In the genomic region with DNA sequence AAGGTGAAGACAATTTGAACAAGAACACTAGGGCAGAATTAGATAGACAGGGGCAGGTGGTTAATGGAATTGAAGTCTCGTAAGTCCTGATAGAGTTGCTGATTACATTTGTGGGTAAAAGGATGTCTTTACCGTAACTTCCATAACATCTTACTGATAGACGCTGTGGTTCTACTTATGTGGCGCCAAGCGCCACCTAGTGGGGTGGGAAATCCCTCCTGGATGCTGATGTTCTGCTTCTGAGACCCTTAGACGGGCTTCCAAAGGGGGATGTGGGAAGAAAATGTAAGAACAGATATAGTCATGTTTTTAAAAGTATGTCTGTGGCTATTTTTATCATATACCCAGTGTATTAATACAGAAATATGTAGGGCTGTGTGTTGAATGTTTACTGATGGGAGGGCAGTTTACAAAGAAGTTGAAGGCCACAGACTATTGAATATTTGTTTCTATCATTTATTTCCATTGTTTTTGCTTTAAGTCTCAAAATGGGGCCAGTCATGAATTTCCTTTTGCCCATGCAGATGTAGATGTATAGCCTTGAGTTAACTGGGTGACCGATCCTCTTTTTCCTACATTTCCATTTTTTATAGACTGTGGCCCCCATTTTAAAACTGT, we compare ENCODE assay signal across 2 cellular contexts.
A peak's percentile ranks its signal among the peaks of the same experiment; 100 is the strongest.
TF ChIP-seq lines count a peak whose summit lies in the region.

No MANE protein-coding gene starts in this region.

TF ChIP-seq in GM23338, 12 proteins besides CTCF, POLR2A, EP300 and RAD21 (continued from another document):
- TF ChIP-seq, protein P1, sequence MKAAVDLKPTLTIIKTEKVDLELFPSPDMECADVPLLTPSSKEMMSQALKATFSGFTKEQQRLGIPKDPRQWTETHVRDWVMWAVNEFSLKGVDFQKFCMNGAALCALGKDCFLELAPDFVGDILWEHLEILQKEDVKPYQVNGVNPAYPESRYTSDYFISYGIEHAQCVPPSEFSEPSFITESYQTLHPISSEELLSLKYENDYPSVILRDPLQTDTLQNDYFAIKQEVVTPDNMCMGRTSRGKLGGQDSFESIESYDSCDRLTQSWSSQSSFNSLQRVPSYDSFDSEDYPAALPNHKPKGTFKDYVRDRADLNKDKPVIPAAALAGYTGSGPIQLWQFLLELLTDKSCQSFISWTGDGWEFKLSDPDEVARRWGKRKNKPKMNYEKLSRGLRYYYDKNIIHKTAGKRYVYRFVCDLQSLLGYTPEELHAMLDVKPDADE (IDR thresholded peaks at IDR 0.05), result no peak
- TF ChIP-seq EZH2phosphoT487 (IDR thresholded peaks at IDR 0.05; ENCODE audit: unreplicated experiment) (no peak), JUNB (IDR thresholded peaks at IDR 0.05; ENCODE audit: unreplicated experiment) (no peak), ZNF114 (CRISPR knock-in tag; IDR thresholded peaks at IDR 0.05) (no peak)

TF ChIP-seq in K562, 482 proteins besides CTCF, POLR2A, EP300 and RAD21:
- TF ChIP-seq, protein P2, sequence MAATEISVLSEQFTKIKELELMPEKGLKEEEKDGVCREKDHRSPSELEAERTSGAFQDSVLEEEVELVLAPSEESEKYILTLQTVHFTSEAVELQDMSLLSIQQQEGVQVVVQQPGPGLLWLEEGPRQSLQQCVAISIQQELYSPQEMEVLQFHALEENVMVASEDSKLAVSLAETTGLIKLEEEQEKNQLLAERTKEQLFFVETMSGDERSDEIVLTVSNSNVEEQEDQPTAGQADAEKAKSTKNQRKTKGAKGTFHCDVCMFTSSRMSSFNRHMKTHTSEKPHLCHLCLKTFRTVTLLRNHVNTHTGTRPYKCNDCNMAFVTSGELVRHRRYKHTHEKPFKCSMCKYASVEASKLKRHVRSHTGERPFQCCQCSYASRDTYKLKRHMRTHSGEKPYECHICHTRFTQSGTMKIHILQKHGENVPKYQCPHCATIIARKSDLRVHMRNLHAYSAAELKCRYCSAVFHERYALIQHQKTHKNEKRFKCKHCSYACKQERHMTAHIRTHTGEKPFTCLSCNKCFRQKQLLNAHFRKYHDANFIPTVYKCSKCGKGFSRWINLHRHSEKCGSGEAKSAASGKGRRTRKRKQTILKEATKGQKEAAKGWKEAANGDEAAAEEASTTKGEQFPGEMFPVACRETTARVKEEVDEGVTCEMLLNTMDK (IDR thresholded peaks at IDR 0.05; ENCODE audit: borderline replicate concordance, insufficient read depth, low read depth, low read length, poor library complexity, severe bottlenecking), result peak; percentile 61
- TF ChIP-seq ZNF41 (CRISPR knock-in tag; conservative IDR thresholded peaks at IDR 0.05), result no peak
- TF ChIP-seq SMC3 (conservative IDR thresholded peaks at IDR 0.05; ENCODE audit: insufficient read depth, low read depth, low read length), result 0 out of 2 replicates have a peak, but pooled peaks have one; percentile 11
